Comparison of ENCODE assay signal across 1 cellular context in genomic region chr2:41847744-41848441, GRCh38.
TF ChIP-seq lines count a peak whose summit lies in the region.

No MANE protein-coding gene starts in this region.

TF ChIP-seq in HepG2, 621 proteins besides CTCF, POLR2A, EP300 and RAD21 (continued from another document):
- TF ChIP-seq ZBTB10 (CRISPR knock-in tag; IDR thresholded peaks at IDR 0.05; ENCODE audit: borderline replicate concordance) (no peak), THYN1 (CRISPR knock-in tag; IDR thresholded peaks at IDR 0.05; ENCODE audit: borderline replicate concordance, low read depth) (no peak), GATAD1 (CRISPR knock-in tag; IDR thresholded peaks at IDR 0.05) (peak; percentile 76), ZNF207 (IDR thresholded peaks at IDR 0.05; ENCODE audit: borderline replicate concordance) (no peak), ZBTB2 (CRISPR knock-in tag; IDR thresholded peaks at IDR 0.05; ENCODE audit: low read depth) (no peak), JDP2 (CRISPR knock-in tag; IDR thresholded peaks at IDR 0.05; ENCODE audit: borderline replicate concordance) (no peak), ZNF598 (CRISPR knock-in tag; IDR thresholded peaks at IDR 0.05; ENCODE audit: borderline replicate concordance) (no peak), ZFYVE20 (CRISPR knock-in tag; IDR thresholded peaks at IDR 0.05; ENCODE audit: borderline replicate concordance, low read depth) (no peak), SRF (IDR thresholded peaks at IDR 0.05; ENCODE audit: low read depth, low read length) (peak; percentile 86), ZNF253 (CRISPR knock-in tag; IDR thresholded peaks at IDR 0.05; ENCODE audit: borderline replicate concordance) (no peak), LBX2 (CRISPR knock-in tag; IDR thresholded peaks at IDR 0.05; ENCODE audit: borderline replicate concordance) (no peak), PLSCR1 (CRISPR knock-in tag; IDR thresholded peaks at IDR 0.05; ENCODE audit: borderline replicate concordance) (no peak), ZNF20 (CRISPR knock-in tag; IDR thresholded peaks at IDR 0.05) (no peak), ELF1 (CRISPR knock-in tag; IDR thresholded peaks at IDR 0.05) (0 out of 2 replicates have a peak, but pooled peaks have one; percentile 38), ZNF720 (CRISPR knock-in tag; IDR thresholded peaks at IDR 0.05) (no peak), PHF8 (CRISPR knock-in tag; IDR thresholded peaks at IDR 0.05) (peak; percentile 35; the same call in 1 of the 2 replicates), MXD4 (CRISPR knock-in tag; IDR thresholded peaks at IDR 0.05) (peak; percentile 79), NFYC (CRISPR knock-in tag; IDR thresholded peaks at IDR 0.05) (peak; percentile 45; the same call in 1 of the 2 replicates), RFXANK (CRISPR knock-in tag; IDR thresholded peaks at IDR 0.05) (peak; percentile 36; the same call in 1 of the 2 replicates), ZNF256 (CRISPR knock-in tag; conservative IDR thresholded peaks at IDR 0.05) (no peak), ZKSCAN8 (CRISPR knock-in tag; IDR thresholded peaks at IDR 0.05; ENCODE audit: borderline replicate concordance) (peak; percentile 93), TARDBP (CRISPR knock-in tag; IDR thresholded peaks at IDR 0.05) (peak; percentile 95; the same call in 1 of the 2 replicates), CREM (IDR thresholded peaks at IDR 0.05) (peak; percentile 89), CREM (CRISPR knock-in tag; IDR thresholded peaks at IDR 0.05) (no peak), E2F2 (CRISPR knock-in tag; IDR thresholded peaks at IDR 0.05; ENCODE audit: borderline replicate concordance) (no peak), PRDM15 (CRISPR knock-in tag; IDR thresholded peaks at IDR 0.05) (no peak), TCF7 (IDR thresholded peaks at IDR 0.05; ENCODE audit: low read depth) (peak; percentile 79), PRMT3 (CRISPR knock-in tag; IDR thresholded peaks at IDR 0.05; ENCODE audit: borderline replicate concordance, low read depth) (peak; percentile 37; the same call in 1 of the 2 replicates), ZFP82 (CRISPR knock-in tag; IDR thresholded peaks at IDR 0.05; ENCODE audit: borderline replicate concordance) (no peak), TRAFD1 (CRISPR knock-in tag; IDR thresholded peaks at IDR 0.05; ENCODE audit: borderline replicate concordance) (no peak), POLR2G (IDR thresholded peaks at IDR 0.05; ENCODE audit: low read depth, low read length) (no peak), MAFF (IDR thresholded peaks at IDR 0.05; ENCODE audit: low read depth, low read length) (no peak), SALL1 (CRISPR knock-in tag; IDR thresholded peaks at IDR 0.05) (peak; percentile 83), ZSCAN31 (CRISPR knock-in tag; IDR thresholded peaks at IDR 0.05; ENCODE audit: low read depth) (peak; percentile 59; the same call in 1 of the 2 replicates)
TF ChIP-seq in HepG2: peak in this region for 262.
